ENCODE assay signal across 1 cellular context in the genomic region with DNA sequence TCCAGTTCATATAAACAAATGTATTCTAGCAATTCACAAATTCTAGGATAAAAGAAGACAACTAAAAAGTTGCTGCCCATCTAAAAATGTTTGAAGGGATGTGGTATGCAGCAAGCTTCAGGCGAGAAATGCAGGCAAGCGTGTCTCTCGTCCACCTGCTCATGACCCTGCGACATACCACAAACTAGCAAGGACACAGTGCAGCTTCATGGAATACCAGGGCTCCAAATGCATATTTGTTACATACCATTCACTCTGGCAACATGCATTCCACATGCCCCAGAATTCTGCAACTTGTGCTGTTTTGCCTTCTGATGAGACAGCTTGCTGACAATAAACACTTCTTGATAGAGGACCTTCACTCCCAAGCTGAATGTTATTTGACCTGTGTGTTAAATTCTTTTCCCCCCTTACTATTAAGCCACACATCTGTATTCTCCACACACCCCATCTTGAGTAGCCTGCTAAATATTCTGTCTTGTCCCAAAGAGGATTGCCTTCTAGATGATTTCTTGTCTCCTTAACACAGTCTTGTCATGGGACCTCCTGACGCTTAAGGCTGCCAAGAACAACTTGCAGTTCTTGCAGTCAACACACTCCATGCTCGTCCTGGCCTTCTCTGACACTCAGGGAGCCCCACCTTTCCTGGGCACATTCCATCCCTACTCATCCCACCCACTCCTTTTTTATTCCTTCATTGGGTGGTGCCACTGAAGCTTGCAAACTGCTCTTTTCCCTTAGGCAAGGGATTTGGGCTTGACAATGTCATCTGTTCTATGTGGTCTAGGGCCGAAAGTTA.
TF ChIP-seq lines count a peak whose summit lies in the region.

No MANE protein-coding gene starts in this region.

TF ChIP-seq in IMR-90, 13 proteins besides CTCF, POLR2A, EP300 and RAD21:
- TF ChIP-seq MXI1 (IDR thresholded peaks at IDR 0.05; ENCODE audit: borderline replicate concordance, low read depth, low read length) (no peak), SMC3 (IDR thresholded peaks at IDR 0.05; ENCODE audit: low read depth, low read length) (no peak), CEBPB (IDR thresholded peaks at IDR 0.05; ENCODE audit: low read depth, low read length) (no peak), FOS (IDR thresholded peaks at IDR 0.05; ENCODE audit: low read depth, low read length) (no peak), CHD1 (IDR thresholded peaks at IDR 0.05; ENCODE audit: low read depth, low read length) (no peak), NFE2L2 (IDR thresholded peaks at IDR 0.05; ENCODE audit: low read depth, low read length) (no peak), MAFK (IDR thresholded peaks at IDR 0.05; ENCODE audit: low read depth, low read length) (no peak), RCOR1 (IDR thresholded peaks at IDR 0.05; ENCODE audit: insufficient replicate concordance, low read length) (no peak), MAZ (IDR thresholded peaks at IDR 0.05; ENCODE audit: borderline replicate concordance, low read depth, low read length) (no peak), BHLHE40 (IDR thresholded peaks at IDR 0.05; ENCODE audit: low read depth, low read length) (no peak), RFX5 (IDR thresholded peaks at IDR 0.05; ENCODE audit: low read depth, low read length) (no peak)
- TF ChIP-seq, protein P1, sequence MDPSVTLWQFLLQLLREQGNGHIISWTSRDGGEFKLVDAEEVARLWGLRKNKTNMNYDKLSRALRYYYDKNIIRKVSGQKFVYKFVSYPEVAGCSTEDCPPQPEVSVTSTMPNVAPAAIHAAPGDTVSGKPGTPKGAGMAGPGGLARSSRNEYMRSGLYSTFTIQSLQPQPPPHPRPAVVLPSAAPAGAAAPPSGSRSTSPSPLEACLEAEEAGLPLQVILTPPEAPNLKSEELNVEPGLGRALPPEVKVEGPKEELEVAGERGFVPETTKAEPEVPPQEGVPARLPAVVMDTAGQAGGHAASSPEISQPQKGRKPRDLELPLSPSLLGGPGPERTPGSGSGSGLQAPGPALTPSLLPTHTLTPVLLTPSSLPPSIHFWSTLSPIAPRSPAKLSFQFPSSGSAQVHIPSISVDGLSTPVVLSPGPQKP (IDR thresholded peaks at IDR 0.05; ENCODE audit: borderline replicate concordance, low read depth, low read length) = no peak
- TF ChIP-seq, protein P2, sequence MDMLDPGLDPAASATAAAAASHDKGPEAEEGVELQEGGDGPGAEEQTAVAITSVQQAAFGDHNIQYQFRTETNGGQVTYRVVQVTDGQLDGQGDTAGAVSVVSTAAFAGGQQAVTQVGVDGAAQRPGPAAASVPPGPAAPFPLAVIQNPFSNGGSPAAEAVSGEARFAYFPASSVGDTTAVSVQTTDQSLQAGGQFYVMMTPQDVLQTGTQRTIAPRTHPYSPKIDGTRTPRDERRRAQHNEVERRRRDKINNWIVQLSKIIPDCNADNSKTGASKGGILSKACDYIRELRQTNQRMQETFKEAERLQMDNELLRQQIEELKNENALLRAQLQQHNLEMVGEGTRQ (IDR thresholded peaks at IDR 0.05; ENCODE audit: low read depth, low read length) = no peak
